ENCODE assay signal across 8 cellular contexts in genomic region chr1:28887835-28888682, GRCh38. TPM values are rescaled to one million over a fixed set of nuclear protein-coding genes. Genes with fewer than 3 reads are reported as not detected.
DNase-seq lines count a peak whose midpoint lies in the region; ATAC-seq, FAIRE-seq and TF ChIP-seq lines count a peak whose summit lies in the region.

No MANE protein-coding gene starts in this region.

- no peaks in the 10 kb centered on the region for H3K36me3 Mint-ChIP-seq in natural killer cell treated with Interleukin-12 subunit alpha and Interleukin-12 subunit beta and Interleukin-15 and Interleukin-18, amount 100 ng/mL, for 72 hours

- CTCF ChIA-PET in endothelial cell of umbilical vein (lab: Charles Lee): interaction anchor here (1.2 to 2.7 kb wide), 5 partner anchors 11 to 315 kb away, joined by 3 to 17 read pairs (median 5); partner anchors contain the start of gene EPB41

- H3K4me3 ChIP-seq in GM12864 (ENCODE audit: low read depth, low read length) (peak overlapping the region; percentile 94), endothelial cell of umbilical vein (replicated peaks in 1 of 3; ENCODE audit: insufficient read depth in 1 of 3, low read depth in 1 of 3, low read length in 3 of 3) (peak overlapping the region; percentile 68 to 92 (median 84))

- POLR2A ChIA-PET in endothelial cell of umbilical vein (lab: Charles Lee): no interaction called here

- H3K27ac Mint-ChIP-seq in natural killer cell treated with Interleukin-12 subunit alpha and Interleukin-12 subunit beta and Interleukin-15 and Interleukin-18, amount 100 ng/mL, for 72 hours: peak overlapping the region; percentile 79 to 84

- no peaks in the 10 kb centered on the region for H3K9me3 Mint-ChIP-seq in natural killer cell treated with Interleukin-12 subunit alpha and Interleukin-12 subunit beta and Interleukin-15 and Interleukin-18, amount 100 ng/mL, for 72 hours

- peak overlapping the region; percentile 97 for H2AFZ ChIP-seq in endothelial cell of umbilical vein (ENCODE audit: low read depth, low read length)

- H3K9me1 ChIP-seq in endothelial cell of umbilical vein (replicated peaks; ENCODE audit: control insufficient read depth, extremely low read depth, insufficient read depth, low read length): no peaks in the 10 kb centered on the region

- no peaks in the 10 kb centered on the region for H3K27me3 ChIP-seq in endothelial cell of umbilical vein (ENCODE audit: control insufficient read depth in 2 of 2, insufficient read depth in 2 of 2, low read length in 2 of 2)

- H3K27ac ChIP-seq in endothelial cell of umbilical vein (ENCODE audit: insufficient read depth, low read depth, low read length): peak overlapping the region; percentile 30

- intact Hi-C loops in endothelial cell of umbilical vein (cut with micrococcal nuclease): loop anchor here (1.0 kb wide), 3 partner anchors 10 to 293 kb away; partner anchors contain the start of genes EPB41 and SRSF4

- H3K4me2 ChIP-seq in endothelial cell of umbilical vein (ENCODE audit: insufficient read depth, low read length): peak overlapping the region; percentile 91

- peaks cover 43 to 44% of the 10 kb centered on the region in 2 donors for H3K4me1 Mint-ChIP-seq in natural killer cell treated with Interleukin-12 subunit alpha and Interleukin-12 subunit beta and Interleukin-15 and Interleukin-18, amount 100 ng/mL, for 72 hours (ENCODE audit: low read depth in 2 of 2)

- no peaks in the 10 kb centered on the region for H3K9me3 ChIP-seq in endothelial cell of umbilical vein (replicated peaks; ENCODE audit: control insufficient read depth, insufficient read depth, low read length)

- FAIRE-seq in endothelial cell of umbilical vein (lab: Jason Lieb, UNC): peak; percentile 59

- dilution Hi-C loops in endothelial cell of umbilical vein (cut with MboI; ENCODE audit: extremely low pct_ligation_motif_present, low sequenced_read_pairs): no loop called here

- H3K4me1 ChIP-seq in endothelial cell of umbilical vein (ENCODE audit: control insufficient read depth, extremely low read depth, insufficient read depth, low read length): peaks cover 28% of the 10 kb centered on the region

- no peaks in the 10 kb centered on the region for H3K27me3 Mint-ChIP-seq in natural killer cell treated with Interleukin-12 subunit alpha and Interleukin-12 subunit beta and Interleukin-15 and Interleukin-18, amount 100 ng/mL, for 72 hours

- BruUV-seq in endothelial cell of umbilical vein (replicated peaks; lab: Mats Ljungman, UMichigan): TSS peak; percentile 10

- H3K9ac ChIP-seq in endothelial cell of umbilical vein (replicated peaks; ENCODE audit: extremely low read depth, insufficient read depth, low read length): peak overlapping the region; percentile 88

- H3K36me3 ChIP-seq in endothelial cell of umbilical vein (ENCODE audit: control insufficient read depth in 2 of 2, extremely low read depth in 1 of 2, insufficient read depth in 2 of 2, low read length in 2 of 2): peaks cover 0 to 2% of the 10 kb centered on the region in 2 experiments

- peaks cover 3% of the 10 kb centered on the region for H3K79me2 ChIP-seq in endothelial cell of umbilical vein (ENCODE audit: control insufficient read depth, insufficient read depth, low read length)

- peak overlapping the region; percentile 97 for H3K4me3 Mint-ChIP-seq in natural killer cell treated with Interleukin-12 subunit alpha and Interleukin-12 subunit beta and Interleukin-15 and Interleukin-18, amount 100 ng/mL, for 72 hours

- TF ChIP-seq CTCF in GM12864 (IDR thresholded peaks at IDR 0.05; ENCODE audit: low read depth, low read length, missing control alignments): no peak
- no peak for TF ChIP-seq CTCF in endothelial cell of umbilical vein (IDR thresholded peaks at IDR 0.05; ENCODE audit: extremely low read depth in 1 of 2, insufficient read depth in 1 of 2, low read depth in 1 of 2, low read length in 2 of 2)

- ATAC-seq in natural killer cell treated with Interleukin-12 subunit alpha and Interleukin-12 subunit beta and Interleukin-15 and Interleukin-18, amount 100 ng/mL, for 72 hours: no peak
- no peak for ATAC-seq in GM19452 (IDR thresholded peaks at IDR 0.05; ENCODE audit: unreplicated experiment)

- DNase-seq in GM12864 (ENCODE audit: low read depth): no peak
- peak; percentile 61 for DNase-seq in OCI-M1 (lab: John Stamatoyannopoulos, UW)
- DNase-seq in endothelial cell of umbilical vein (ENCODE audit: low read depth, low spot score): peak; percentile 44
- no peak for DNase-seq in natural killer cell treated with Interleukin-12 subunit alpha and Interleukin-12 subunit beta and Interleukin-15 and Interleukin-18, amount 100 ng/mL, for 72 hours (ENCODE audit: low spot score)
- no peak for DNase-seq in amniotic stem cell (lab: John Stamatoyannopoulos, UW)
- no peak for DNase-seq in NCI-H1436 treated with DMSO at 0.1 percent for 48 hours (lab: John Stamatoyannopoulos, UW)
- DNase-seq in COR-L47 (lab: John Stamatoyannopoulos, UW): no peak

- H4K20me1 ChIP-seq in endothelial cell of umbilical vein (replicated peaks; ENCODE audit: control insufficient read depth, extremely low read depth, insufficient read depth, low read length): no peaks in the 10 kb centered on the region

- TF ChIP-seq POLR2A in endothelial cell of umbilical vein (IDR thresholded peaks at IDR 0.05; ENCODE audit: low read depth, low read length): no peak

TF ChIP-seq in endothelial cell of umbilical vein, 7 proteins besides CTCF, POLR2A, EP300 and RAD21:
- TF ChIP-seq EZH2 (IDR thresholded peaks at IDR 0.05; ENCODE audit: borderline replicate concordance, low read depth, low read length, severe bottlenecking) (no peak), JUN (IDR thresholded peaks at IDR 0.05; ENCODE audit: borderline replicate concordance, insufficient read depth, insufficient read length, low read depth) (no peak), GATA2 (IDR thresholded peaks at IDR 0.05; ENCODE audit: insufficient read depth, insufficient read length, low read depth, low read length) (no peak), FOS (IDR thresholded peaks at IDR 0.05; ENCODE audit: borderline replicate concordance, insufficient read depth, low read length) (no peak), MAX (IDR thresholded peaks at IDR 0.05; ENCODE audit: insufficient read depth, insufficient read length) (no peak), MYC (IDR thresholded peaks at IDR 0.05; ENCODE audit: low read depth, low read length) (no peak), POLR2AphosphoS5 (IDR thresholded peaks at IDR 0.05; ENCODE audit: insufficient read depth, low read depth, low read length) (no peak)

RNA-seq across cellular contexts. Expression of gene EPB41, which starts 26.3 kb away (rescaled TPM):
- 39.7 and 45.7 TPM in 2 replicates for total RNA-seq in endothelial cell of umbilical vein
- polyA plus RNA-seq in endothelial cell of umbilical vein: 20.2 and 22.3 TPM in 2 replicates
- polyA plus RNA-seq in endothelial cell of umbilical vein (2011; cell fraction: cytosol; rRNA removed): 22.4 and 23.7 TPM in 2 replicates
- 58.9 and 63.0 TPM in 2 replicates for polyA plus RNA-seq in endothelial cell of umbilical vein (2011; cell fraction: nucleus; rRNA removed)
- 16.3 and 16.4 TPM in 2 replicates for polyA plus RNA-seq in endothelial cell of umbilical vein (2012)
- polyA minus RNA-seq in endothelial cell of umbilical vein: 58.5 and 75.6 TPM in 2 replicates
- polyA minus RNA-seq in endothelial cell of umbilical vein (2011; cell fraction: cytosol; rRNA and poly(A)+ RNA removed): 24.5 TPM
- polyA minus RNA-seq in endothelial cell of umbilical vein (2011; cell fraction: nucleus; rRNA and poly(A)+ RNA removed): 79.0 and 100 TPM in 2 replicates
- total RNA-seq in natural killer cell treated with Interleukin-12 subunit alpha and Interleukin-12 subunit beta and Interleukin-15 and Interleukin-18, amount 100 ng/mL, for 72 hours: 10 to 100 TPM; 50.7 to 60.5 TPM

Comparison
In these comparisons a context has a peak if more than half of its experiments do, and no peak if none do; other contexts are left out.
1. DNase-seq: peak in OCI-M1 (single experiment) and endothelial cell of umbilical vein (single experiment); none in GM12864 (single experiment), natural killer cell treated with Interleukin-12 subunit alpha and Interleukin-12 subunit beta and Interleukin-15 and Interleukin-18, amount 100 ng/mL, for 72 hours (single experiment), amniotic stem cell (single experiment), NCI-H1436 treated with DMSO at 0.1 percent for 48 hours (single experiment) and COR-L47 (single experiment).